19 cellular contexts compared by ENCODE assay signal in the genomic region with DNA sequence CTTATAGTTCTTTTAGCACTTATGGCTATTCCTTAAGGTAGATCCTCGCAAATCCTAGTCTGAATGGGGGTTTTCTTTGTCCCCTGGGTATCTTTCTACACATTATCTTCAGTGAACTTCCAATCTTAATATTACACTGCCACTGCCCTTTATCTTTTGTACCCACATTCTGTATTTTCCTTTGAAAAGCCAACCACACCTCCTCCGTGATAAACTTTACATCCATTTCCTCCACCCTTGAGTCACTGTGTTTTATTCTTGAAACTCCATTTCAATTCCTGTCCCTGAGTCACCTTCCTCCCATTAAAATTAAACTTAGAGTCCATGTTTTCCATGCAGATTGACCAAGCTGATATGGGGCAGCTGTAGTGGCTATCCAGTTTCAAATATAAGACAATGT. TPM values are rescaled to one million over a fixed set of nuclear protein-coding genes. Genes with fewer than 3 reads are reported as not detected.
DNase-seq lines count a peak whose midpoint lies in the region; ATAC-seq and TF ChIP-seq lines count a peak whose summit lies in the region.
"Had no signal": no experiment of that assay in that cellular context is flagged by ENCODE, and none has a peak within 500 bp of the region (broad histone marks: within the 10 kb centered on the region; RNA-seq: fewer than 3 reads in every experiment).

No MANE protein-coding gene starts in this region.

- POLR2A ChIA-PET in naive thymus-derived CD4-positive, alpha-beta T cell (lab: Charles Lee): interaction anchor here (0.6 kb wide), 1 partner anchor 1590 kb away, joined by 7 read pairs; no protein-coding TSS in a partner anchor

- H3K4me1 ChIP-seq in naive thymus-derived CD4-positive, alpha-beta T cell (ENCODE audit: control insufficient read depth in 2 of 2, insufficient read depth in 2 of 2, low read length in 2 of 2): no peaks in the 10 kb centered on the region
- H3K4me1 ChIP-seq: right lobe of liver, vagina had no signal

- peaks cover 37 to 81% (median 48%) of the 10 kb centered on the region in 3 experiments for H3K36me3 ChIP-seq in naive thymus-derived CD4-positive, alpha-beta T cell (ENCODE audit: control insufficient read depth in 2 of 3, insufficient read depth in 3 of 3, low read length in 3 of 3)
- H3K36me3 ChIP-seq: right lobe of liver, vagina had no signal

- no peak overlapping the region for H3K27ac ChIP-seq in naive thymus-derived CD4-positive, alpha-beta T cell (ENCODE audit: low read depth, low read length)
- H3K27ac ChIP-seq: KMS-11, right lobe of liver, vagina had no signal

- no peaks in the 10 kb centered on the region for H3K9me3 Mint-ChIP-seq in activated naive CD8-positive, alpha-beta T cell treated with anti-CD3 and anti-CD28 coated beads, Interleukin-2, amount 50 U/mL, for 24 hours
- no peaks in the 10 kb centered on the region for H3K9me3 Mint-ChIP-seq in naive thymus-derived CD4-positive, alpha-beta T cell
- no peaks in the 10 kb centered on the region for H3K9me3 Mint-ChIP-seq in progenitor cell of endocrine pancreas (ENCODE audit: low read depth)
- H3K9me3 Mint-ChIP-seq: naive B cell; stimulated activated naive CD8-positive, alpha-beta T cell treated with anti-CD3 and anti-CD28 coated beads, Interleukin-15, amount 100 ng/mL, for 72 hours; T-helper 1 cell treated with Interleukin-12 subunit alpha and Interleukin-12 subunit beta and Interleukin-4 antibody, amounts not matched to agents 30 μg/mL and 1 μg/mL, for 36 hours had no signal

- no peaks in the 10 kb centered on the region for H3K27me3 Mint-ChIP-seq in activated naive CD8-positive, alpha-beta T cell treated with anti-CD3 and anti-CD28 coated beads, Interleukin-2, amount 50 U/mL, for 24 hours
- H3K27me3 Mint-ChIP-seq in naive thymus-derived CD4-positive, alpha-beta T cell: no peaks in the 10 kb centered on the region
- H3K27me3 Mint-ChIP-seq in progenitor cell of endocrine pancreas: peaks cover 3% of the 10 kb centered on the region
- H3K27me3 Mint-ChIP-seq: stimulated activated naive CD8-positive, alpha-beta T cell treated with anti-CD3 and anti-CD28 coated beads, Interleukin-15, amount 100 ng/mL, for 72 hours had no signal

- DNase-seq in EH (ENCODE audit: low read depth) (peak; percentile 79), LHCN-M2 (ENCODE audit: low read depth) (peak; percentile 34), NCI-H82 (lab: John Stamatoyannopoulos, UW) (no peak), omental fat pad (ENCODE audit: low spot score) (no peak), progenitor cell of endocrine pancreas (ENCODE audit: low spot score, unreplicated experiment) (no peak)
- DNase-seq in activated naive CD8-positive, alpha-beta T cell treated with anti-CD3 and anti-CD28 coated beads, Interleukin-2, amount 50 U/mL, for 24 hours: no peak
- DNase-seq in naive thymus-derived CD4-positive, alpha-beta T cell: no peak
- DNase-seq: activated gamma-delta T cell; COR-L47; hypothalamus; left ventricle myocardium superior; naive B cell; NCI-H1436 treated with DMSO at 0.1 percent for 48 hours; right lobe of liver; stimulated activated naive CD8-positive, alpha-beta T cell treated with anti-CD3 and anti-CD28 coated beads, Interleukin-15, amount 100 ng/mL, for 72 hours had no signal

- no peaks in the 10 kb centered on the region for H3K27me3 ChIP-seq in naive thymus-derived CD4-positive, alpha-beta T cell (ENCODE audit: control insufficient read depth in 2 of 2, insufficient read depth in 2 of 2, low read length in 2 of 2)
- H3K27me3 ChIP-seq: right lobe of liver, vagina had no signal

- H3K4me3 Mint-ChIP-seq in activated naive CD8-positive, alpha-beta T cell treated with anti-CD3 and anti-CD28 coated beads, Interleukin-2, amount 50 U/mL, for 24 hours: peak overlapping the region; percentile 22
- peak overlapping the region in 2 of 10 donors; percentile 36 to 47 for H3K4me3 Mint-ChIP-seq in naive thymus-derived CD4-positive, alpha-beta T cell
- no peak overlapping the region for H3K4me3 Mint-ChIP-seq in progenitor cell of endocrine pancreas (ENCODE audit: low read depth)
- H3K4me3 Mint-ChIP-seq: T-helper 1 cell treated with Interleukin-12 subunit alpha and Interleukin-12 subunit beta and Interleukin-4 antibody, amounts not matched to agents 30 μg/mL and 1 μg/mL, for 36 hours had no signal

- peaks cover 59% of the 10 kb centered on the region for H3K4me1 Mint-ChIP-seq in activated naive CD8-positive, alpha-beta T cell treated with anti-CD3 and anti-CD28 coated beads, Interleukin-2, amount 50 U/mL, for 24 hours
- H3K4me1 Mint-ChIP-seq in naive thymus-derived CD4-positive, alpha-beta T cell: peaks cover 12 to 58% (median 30%) of the 10 kb centered on the region in 7 donors
- H3K4me1 Mint-ChIP-seq in progenitor cell of endocrine pancreas (ENCODE audit: low read depth): peaks cover 10% of the 10 kb centered on the region
- H3K4me1 Mint-ChIP-seq: naive B cell had no signal

- H3K27ac Mint-ChIP-seq in activated naive CD8-positive, alpha-beta T cell treated with anti-CD3 and anti-CD28 coated beads, Interleukin-2, amount 50 U/mL, for 24 hours: peak overlapping the region; percentile 82
- H3K27ac Mint-ChIP-seq in naive thymus-derived CD4-positive, alpha-beta T cell: peak overlapping the region in 8 of 9 donors; percentile 46 to 90 (median 78)
- H3K27ac Mint-ChIP-seq in progenitor cell of endocrine pancreas: no peak overlapping the region
- H3K27ac Mint-ChIP-seq: T-helper 1 cell treated with Interleukin-12 subunit alpha and Interleukin-12 subunit beta and Interleukin-4 antibody, amounts not matched to agents 30 μg/mL and 1 μg/mL, for 36 hours had no signal

- no peak overlapping the region for H3K4me3 ChIP-seq in naive thymus-derived CD4-positive, alpha-beta T cell (ENCODE audit: low read length)
- H3K4me3 ChIP-seq: right lobe of liver, vagina had no signal

- CTCF ChIA-PET in naive thymus-derived CD4-positive, alpha-beta T cell (lab: Charles Lee): interaction anchor here (0.6 to 1.2 kb wide), 4 partner anchors 24 to 166 kb away, joined by 3 to 5 read pairs (median 4); no protein-coding TSS in a partner anchor

- no peak for ATAC-seq in activated naive CD8-positive, alpha-beta T cell treated with anti-CD3 and anti-CD28 coated beads, Interleukin-2, amount 50 U/mL, for 24 hours
- ATAC-seq in naive thymus-derived CD4-positive, alpha-beta T cell: no peak
- ATAC-seq in omental fat pad (ENCODE audit: low FRiP score): no peak
- ATAC-seq: esophagus mucosa; left ventricle myocardium superior; stimulated activated naive CD8-positive, alpha-beta T cell treated with anti-CD3 and anti-CD28 coated beads, Interleukin-15, amount 100 ng/mL, for 72 hours had no signal

- intact Hi-C loops in naive thymus-derived CD4-positive, alpha-beta T cell (cut with micrococcal nuclease): loop anchor here in 1 of 2 donors (5.0 kb wide), 1 partner anchor 170 kb away; no protein-coding TSS in a partner anchor

- H3K36me3 Mint-ChIP-seq in activated naive CD8-positive, alpha-beta T cell treated with anti-CD3 and anti-CD28 coated beads, Interleukin-2, amount 50 U/mL, for 24 hours (ENCODE audit: low read depth): peaks cover 23% of the 10 kb centered on the region
- H3K36me3 Mint-ChIP-seq in naive thymus-derived CD4-positive, alpha-beta T cell: peaks cover 21 to 62% (median 54%) of the 10 kb centered on the region in 5 donors
- no peaks in the 10 kb centered on the region for H3K36me3 Mint-ChIP-seq in progenitor cell of endocrine pancreas (ENCODE audit: insufficient read depth)
- H3K36me3 Mint-ChIP-seq: naive B cell had no signal

- H3K9me3 ChIP-seq in naive thymus-derived CD4-positive, alpha-beta T cell (ENCODE audit: control insufficient read depth in 2 of 3, low read length in 3 of 3): no peaks in the 10 kb centered on the region
- H3K9me3 ChIP-seq: right lobe of liver, vagina had no signal

- TF ChIP-seq CTCF in omental fat pad (IDR thresholded peaks at IDR 0.05) (no peak), progenitor cell of endocrine pancreas (IDR thresholded peaks at IDR 0.05; ENCODE audit: unreplicated experiment) (no peak)

RNA-seq across cellular contexts. Expression of a gene that starts 43.2 kb away (rescaled TPM):
- total RNA-seq in LHCN-M2 (2014; rRNA removed) (11.7 and 17.3 TPM in 2 replicates), omental fat pad (10 to 100 TPM; 20.4 to 47.1 (median 32.2) TPM), progenitor cell of endocrine pancreas (37.1 and 42.2 TPM in 2 replicates)
- 1.2 TPM for polyA plus RNA-seq in LHCN-M2 (2012)
- total RNA-seq in naive thymus-derived CD4-positive, alpha-beta T cell: 10 to 100 TPM; 56.9 to 96.2 (median 86.5) TPM
- polyA plus RNA-seq in naive thymus-derived CD4-positive, alpha-beta T cell: 10 to 100 TPM; 16.2 to 22.9 TPM

Comparison
In these comparisons a context has a peak if more than half of its experiments do, and no peak if none do; other contexts are left out.
1. DNase-seq: peak in EH (single experiment) and LHCN-M2 (single experiment); none in activated naive CD8-positive, alpha-beta T cell treated with anti-CD3 and anti-CD28 coated beads, Interleukin-2, amount 50 U/mL, for 24 hours (single experiment), naive thymus-derived CD4-positive, alpha-beta T cell (0 of 9), NCI-H82 (single experiment), omental fat pad (single experiment) and progenitor cell of endocrine pancreas (single experiment).